3 cellular contexts compared by ENCODE assay signal in the genomic region with DNA sequence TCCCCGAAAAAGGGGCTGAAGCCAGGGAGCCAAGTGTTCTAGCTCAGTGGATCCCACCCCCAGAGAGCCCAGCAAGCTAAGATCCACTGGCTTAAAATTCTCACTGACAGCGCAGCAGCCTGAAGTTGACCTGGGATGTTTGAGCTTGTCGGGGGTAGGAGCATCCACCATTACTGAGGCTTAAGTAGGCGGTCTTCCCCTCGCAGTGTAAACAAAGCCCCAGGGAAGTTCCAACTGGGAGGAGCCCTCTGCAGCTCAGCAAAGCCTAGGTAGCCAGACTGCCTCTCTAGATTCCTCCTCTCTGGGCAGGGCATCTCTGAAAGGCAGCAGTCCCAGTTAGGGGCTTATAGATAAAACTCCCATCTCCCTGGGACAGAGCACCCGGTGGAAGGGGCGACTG. TPM values are rescaled to one million over a fixed set of nuclear protein-coding genes. Genes with fewer than 3 reads are reported as not detected.
"Had no signal": no experiment of that assay in that cellular context is flagged by ENCODE, and none has a peak within 500 bp of the region (broad histone marks: within the 10 kb centered on the region; RNA-seq: fewer than 3 reads in every experiment).

No MANE protein-coding gene starts in this region.

RNA-seq across cellular contexts. Expression of gene FGF16, which starts 56.8 kb away (rescaled TPM):
- total RNA-seq: HepG2, HT1080 had no signal
- polyA plus RNA-seq: HepG2, IgD-negative memory B cell had no signal
